15 cellular contexts compared by ENCODE assay signal in genomic region chr12:84660139-84660538, GRCh38.
"Had no signal": no experiment of that assay in that cellular context is flagged by ENCODE, and none has a peak within 500 bp of the region (broad histone marks: within the 10 kb centered on the region; RNA-seq: fewer than 3 reads in every experiment).

No MANE protein-coding gene starts in this region.

- H3K4me1 ChIP-seq: parathyroid adenoma, upper lobe of right lung had no signal

- H3K79me2 ChIP-seq: parathyroid adenoma had no signal

- H3K4me3 ChIP-seq: upper lobe of right lung had no signal

- H3K27me3 ChIP-seq: upper lobe of right lung had no signal

- H3K9ac ChIP-seq: parathyroid adenoma had no signal

- H3K9me3 ChIP-seq: upper lobe of right lung had no signal

- H2AFZ ChIP-seq: parathyroid adenoma had no signal

- ATAC-seq: activated CD8-positive, alpha-beta T cell treated with anti-CD3 and anti-CD28 coated beads, Interleukin-2, amount 10 ng/mL, durations not matched to agents 7 days and 5 days; activated naive CD4-positive, alpha-beta T cell treated with anti-CD3 and anti-CD28 coated beads, Interleukin-2, amount 50 U/mL, for 72 hours; left colon; right cardiac atrium; stimulated activated naive CD8-positive, alpha-beta T cell treated with anti-CD3 and anti-CD28 coated beads, Interleukin-15, Interleukin-2, amounts not matched to agents 100 U/mL and 50 U/mL, for 24 hours; upper lobe of right lung had no signal

- H3K27ac ChIP-seq: parathyroid adenoma, upper lobe of right lung, VCaP had no signal

- DNase-seq: activated CD4-positive, alpha-beta T cell treated with anti-CD3 and anti-CD28 coated beads for 1 hour; activated CD4-positive, alpha-beta T cell treated with anti-CD3 and anti-CD28 coated beads, Interleukin-2, amount 50 U/mL, for 1 hour; activated CD8-positive, alpha-beta T cell treated with anti-CD3 and anti-CD28 coated beads, Interleukin-2, amount 10 ng/mL, durations not matched to agents 7 days and 5 days; aorta; effector CD4-positive, alpha-beta T cell; left colon; nephron progenitor cell; nucleus accumbens; right cardiac atrium; stimulated activated CD4-positive, alpha-beta T cell treated with anti-CD3 and anti-CD28 coated beads, Interleukin-4, amount 100 ng/mL, for 4 hours; stimulated activated naive CD8-positive, alpha-beta T cell treated with anti-CD3 and anti-CD28 coated beads, Interleukin-15, Interleukin-2, amounts not matched to agents 100 U/mL and 50 U/mL, for 24 hours; upper lobe of right lung had no signal

- H3K36me3 ChIP-seq: upper lobe of right lung had no signal
